1 cellular context compared by ENCODE assay signal in the genomic region with DNA sequence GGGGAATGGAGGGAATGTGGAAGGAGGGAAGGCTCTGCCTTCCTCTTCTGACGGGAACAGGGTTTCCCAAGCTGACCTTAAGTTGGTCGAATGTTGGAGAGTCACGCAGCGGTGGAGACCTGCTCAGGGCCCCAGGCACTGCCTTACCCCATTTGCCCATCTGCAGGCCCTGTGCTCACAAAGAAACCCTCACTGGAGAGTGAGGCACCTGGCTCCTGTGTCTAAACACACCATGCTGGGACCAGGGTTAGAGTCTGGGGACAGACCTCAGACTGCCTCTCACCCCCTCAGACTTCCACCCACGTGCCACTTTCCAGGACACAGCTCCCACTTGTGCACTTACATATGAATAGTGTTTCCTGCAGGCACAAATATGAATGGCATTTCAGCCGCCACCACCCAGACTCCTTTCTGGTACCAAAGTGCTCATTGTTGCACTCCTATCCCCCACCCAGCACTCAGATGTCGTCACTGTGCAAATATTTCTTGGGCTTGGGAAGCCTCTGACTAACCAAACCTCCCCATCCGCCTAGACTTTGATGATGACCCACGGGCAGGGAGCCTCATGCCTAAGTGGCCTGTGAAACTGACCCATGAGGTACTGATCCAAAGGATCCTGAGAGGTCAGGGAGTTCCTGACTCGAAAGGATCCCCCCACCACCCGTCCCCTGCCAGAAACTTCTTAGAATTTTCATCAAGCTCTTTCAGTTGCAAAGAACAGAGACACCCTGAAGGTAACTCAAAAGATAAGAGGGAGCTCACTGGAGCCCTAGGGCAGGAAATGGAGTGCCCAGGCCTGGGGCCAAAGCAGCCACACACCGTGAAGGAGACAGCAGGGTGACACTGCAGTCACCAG.
TF ChIP-seq lines count a peak whose summit lies in the region.

No MANE protein-coding gene starts in this region.

TF ChIP-seq in HepG2, 621 proteins besides CTCF, POLR2A, EP300 and RAD21 (continued from another document and continues in another):
- TF ChIP-seq, protein P1, sequence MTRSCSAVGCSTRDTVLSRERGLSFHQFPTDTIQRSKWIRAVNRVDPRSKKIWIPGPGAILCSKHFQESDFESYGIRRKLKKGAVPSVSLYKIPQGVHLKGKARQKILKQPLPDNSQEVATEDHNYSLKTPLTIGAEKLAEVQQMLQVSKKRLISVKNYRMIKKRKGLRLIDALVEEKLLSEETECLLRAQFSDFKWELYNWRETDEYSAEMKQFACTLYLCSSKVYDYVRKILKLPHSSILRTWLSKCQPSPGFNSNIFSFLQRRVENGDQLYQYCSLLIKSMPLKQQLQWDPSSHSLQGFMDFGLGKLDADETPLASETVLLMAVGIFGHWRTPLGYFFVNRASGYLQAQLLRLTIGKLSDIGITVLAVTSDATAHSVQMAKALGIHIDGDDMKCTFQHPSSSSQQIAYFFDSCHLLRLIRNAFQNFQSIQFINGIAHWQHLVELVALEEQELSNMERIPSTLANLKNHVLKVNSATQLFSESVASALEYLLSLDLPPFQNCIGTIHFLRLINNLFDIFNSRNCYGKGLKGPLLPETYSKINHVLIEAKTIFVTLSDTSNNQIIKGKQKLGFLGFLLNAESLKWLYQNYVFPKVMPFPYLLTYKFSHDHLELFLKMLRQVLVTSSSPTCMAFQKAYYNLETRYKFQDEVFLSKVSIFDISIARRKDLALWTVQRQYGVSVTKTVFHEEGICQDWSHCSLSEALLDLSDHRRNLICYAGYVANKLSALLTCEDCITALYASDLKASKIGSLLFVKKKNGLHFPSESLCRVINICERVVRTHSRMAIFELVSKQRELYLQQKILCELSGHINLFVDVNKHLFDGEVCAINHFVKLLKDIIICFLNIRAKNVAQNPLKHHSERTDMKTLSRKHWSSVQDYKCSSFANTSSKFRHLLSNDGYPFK (CRISPR knock-in tag; IDR thresholded peaks at IDR 0.05; ENCODE audit: borderline replicate concordance), result peak; percentile 57; the same call in 1 of the 2 replicates
- TF ChIP-seq SIX4 (CRISPR knock-in tag; IDR thresholded peaks at IDR 0.05), result peak; percentile 85; the same call in 1 of the 2 replicates
- TF ChIP-seq KAT8 (CRISPR knock-in tag; IDR thresholded peaks at IDR 0.05), result peak; percentile 48; the same call in 1 of the 2 replicates
- peak; percentile 70; the same call in 1 of the 2 replicates for TF ChIP-seq HNF4G (IDR thresholded peaks at IDR 0.05; ENCODE audit: borderline replicate concordance, low read depth, low read length)
- peak; percentile 84 for TF ChIP-seq HNF4G (CRISPR knock-in tag; IDR thresholded peaks at IDR 0.05; ENCODE audit: borderline replicate concordance, low read depth)
- TF ChIP-seq KAT7 (CRISPR knock-in tag; IDR thresholded peaks at IDR 0.05; ENCODE audit: borderline replicate concordance), result peak; percentile 74
- TF ChIP-seq, protein P2, sequence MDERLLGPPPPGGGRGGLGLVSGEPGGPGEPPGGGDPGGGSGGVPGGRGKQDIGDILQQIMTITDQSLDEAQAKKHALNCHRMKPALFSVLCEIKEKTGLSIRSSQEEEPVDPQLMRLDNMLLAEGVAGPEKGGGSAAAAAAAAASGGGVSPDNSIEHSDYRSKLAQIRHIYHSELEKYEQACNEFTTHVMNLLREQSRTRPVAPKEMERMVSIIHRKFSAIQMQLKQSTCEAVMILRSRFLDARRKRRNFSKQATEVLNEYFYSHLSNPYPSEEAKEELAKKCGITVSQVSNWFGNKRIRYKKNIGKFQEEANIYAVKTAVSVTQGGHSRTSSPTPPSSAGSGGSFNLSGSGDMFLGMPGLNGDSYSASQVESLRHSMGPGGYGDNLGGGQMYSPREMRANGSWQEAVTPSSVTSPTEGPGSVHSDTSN (CRISPR knock-in tag; IDR thresholded peaks at IDR 0.05), result peak; percentile 41; the same call in 1 of the 2 replicates
- TF ChIP-seq, protein P3, sequence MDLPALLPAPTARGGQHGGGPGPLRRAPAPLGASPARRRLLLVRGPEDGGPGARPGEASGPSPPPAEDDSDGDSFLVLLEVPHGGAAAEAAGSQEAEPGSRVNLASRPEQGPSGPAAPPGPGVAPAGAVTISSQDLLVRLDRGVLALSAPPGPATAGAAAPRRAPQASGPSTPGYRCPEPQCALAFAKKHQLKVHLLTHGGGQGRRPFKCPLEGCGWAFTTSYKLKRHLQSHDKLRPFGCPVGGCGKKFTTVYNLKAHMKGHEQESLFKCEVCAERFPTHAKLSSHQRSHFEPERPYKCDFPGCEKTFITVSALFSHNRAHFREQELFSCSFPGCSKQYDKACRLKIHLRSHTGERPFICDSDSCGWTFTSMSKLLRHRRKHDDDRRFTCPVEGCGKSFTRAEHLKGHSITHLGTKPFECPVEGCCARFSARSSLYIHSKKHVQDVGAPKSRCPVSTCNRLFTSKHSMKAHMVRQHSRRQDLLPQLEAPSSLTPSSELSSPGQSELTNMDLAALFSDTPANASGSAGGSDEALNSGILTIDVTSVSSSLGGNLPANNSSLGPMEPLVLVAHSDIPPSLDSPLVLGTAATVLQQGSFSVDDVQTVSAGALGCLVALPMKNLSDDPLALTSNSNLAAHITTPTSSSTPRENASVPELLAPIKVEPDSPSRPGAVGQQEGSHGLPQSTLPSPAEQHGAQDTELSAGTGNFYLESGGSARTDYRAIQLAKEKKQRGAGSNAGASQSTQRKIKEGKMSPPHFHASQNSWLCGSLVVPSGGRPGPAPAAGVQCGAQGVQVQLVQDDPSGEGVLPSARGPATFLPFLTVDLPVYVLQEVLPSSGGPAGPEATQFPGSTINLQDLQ (CRISPR knock-in tag; IDR thresholded peaks at IDR 0.05), result no peak; the same call in 1 of the 2 replicates
- TF ChIP-seq ZNF354B (CRISPR knock-in tag; IDR thresholded peaks at IDR 0.05), result no peak
- no peak for TF ChIP-seq ZNF841 (CRISPR knock-in tag; IDR thresholded peaks at IDR 0.05; ENCODE audit: borderline replicate concordance)
- TF ChIP-seq RNF2 (conservative IDR thresholded peaks at IDR 0.05; ENCODE audit: low read depth), result 0 out of 2 replicates have a peak, but pooled peaks have one; percentile 57
- TF ChIP-seq, protein P4, sequence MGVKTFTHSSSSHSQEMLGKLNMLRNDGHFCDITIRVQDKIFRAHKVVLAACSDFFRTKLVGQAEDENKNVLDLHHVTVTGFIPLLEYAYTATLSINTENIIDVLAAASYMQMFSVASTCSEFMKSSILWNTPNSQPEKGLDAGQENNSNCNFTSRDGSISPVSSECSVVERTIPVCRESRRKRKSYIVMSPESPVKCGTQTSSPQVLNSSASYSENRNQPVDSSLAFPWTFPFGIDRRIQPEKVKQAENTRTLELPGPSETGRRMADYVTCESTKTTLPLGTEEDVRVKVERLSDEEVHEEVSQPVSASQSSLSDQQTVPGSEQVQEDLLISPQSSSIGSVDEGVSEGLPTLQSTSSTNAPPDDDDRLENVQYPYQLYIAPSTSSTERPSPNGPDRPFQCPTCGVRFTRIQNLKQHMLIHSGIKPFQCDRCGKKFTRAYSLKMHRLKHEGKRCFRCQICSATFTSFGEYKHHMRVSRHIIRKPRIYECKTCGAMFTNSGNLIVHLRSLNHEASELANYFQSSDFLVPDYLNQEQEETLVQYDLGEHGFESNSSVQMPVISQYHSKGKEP (CRISPR knock-in tag; IDR thresholded peaks at IDR 0.05), result no peak
- TF ChIP-seq ZNF761 (CRISPR knock-in tag; conservative IDR thresholded peaks at IDR 0.05), result peak; percentile 81; the same call in 1 of the 2 replicates
- TF ChIP-seq SOX13 (IDR thresholded peaks at IDR 0.05), result peak; percentile 73; the same call in 1 of the 2 replicates
- TF ChIP-seq SOX13 (CRISPR knock-in tag; conservative IDR thresholded peaks at IDR 0.05 in 1 of 2, IDR thresholded peaks at IDR 0.05 in 1 of 2), result peak in 1 of 2 experiments; percentile 95; a peak in 2 of 4 replicates
- peak; percentile 54; the same call in 1 of the 2 replicates for TF ChIP-seq TBX3 (IDR thresholded peaks at IDR 0.05; ENCODE audit: borderline replicate concordance)
- TF ChIP-seq ZKSCAN5 (CRISPR knock-in tag; IDR thresholded peaks at IDR 0.05), result no peak
- TF ChIP-seq ZNF75D (CRISPR knock-in tag; IDR thresholded peaks at IDR 0.05; ENCODE audit: borderline replicate concordance), result no peak
- no peak for TF ChIP-seq ZFP36L2 (CRISPR knock-in tag; IDR thresholded peaks at IDR 0.05)
- TF ChIP-seq PPARG (CRISPR knock-in tag; conservative IDR thresholded peaks at IDR 0.05), result peak; percentile 85
- peak; percentile 68; the same call in 1 of the 2 replicates for TF ChIP-seq KMT2A (CRISPR knock-in tag; IDR thresholded peaks at IDR 0.05)
- no peak for TF ChIP-seq ELF1 (CRISPR knock-in tag; IDR thresholded peaks at IDR 0.05)
- TF ChIP-seq MED1 (CRISPR knock-in tag; IDR thresholded peaks at IDR 0.05), result peak; percentile 96
- TF ChIP-seq ETV6 (CRISPR knock-in tag; conservative IDR thresholded peaks at IDR 0.05), result no peak
- no peak for TF ChIP-seq PCBP2 (optimal IDR thresholded peaks at IDR 0.05; ENCODE audit: low read depth, low read length, poor library complexity, severe bottlenecking)
- TF ChIP-seq TBP (CRISPR knock-in tag; IDR thresholded peaks at IDR 0.05), result no peak
- TF ChIP-seq ZNF749 (CRISPR knock-in tag; IDR thresholded peaks at IDR 0.05; ENCODE audit: borderline replicate concordance), result no peak; the same call in 1 of the 2 replicates
- TF ChIP-seq ZHX2 (IDR thresholded peaks at IDR 0.05; ENCODE audit: low read depth), result no peak
- no peak for TF ChIP-seq ZHX2 (CRISPR knock-in tag; IDR thresholded peaks at IDR 0.05; ENCODE audit: borderline replicate concordance)
- peak; percentile 86 for TF ChIP-seq ZBTB38 (CRISPR knock-in tag; IDR thresholded peaks at IDR 0.05)
- TF ChIP-seq ZBTB21 (CRISPR knock-in tag; IDR thresholded peaks at IDR 0.05), result no peak
- no peak for TF ChIP-seq KLF13 (CRISPR knock-in tag; IDR thresholded peaks at IDR 0.05)
- no peak for TF ChIP-seq RFX1 (IDR thresholded peaks at IDR 0.05)
- no peak for TF ChIP-seq NFE2 (CRISPR knock-in tag; IDR thresholded peaks at IDR 0.05)
- TF ChIP-seq CSRNP2 (CRISPR knock-in tag; conservative IDR thresholded peaks at IDR 0.05; ENCODE audit: low read depth), result no peak
- TF ChIP-seq ZBED4 (CRISPR knock-in tag; IDR thresholded peaks at IDR 0.05; ENCODE audit: borderline replicate concordance), result peak; percentile 99
